Comparison of ENCODE assay signal across 20 cellular contexts in the genomic region with DNA sequence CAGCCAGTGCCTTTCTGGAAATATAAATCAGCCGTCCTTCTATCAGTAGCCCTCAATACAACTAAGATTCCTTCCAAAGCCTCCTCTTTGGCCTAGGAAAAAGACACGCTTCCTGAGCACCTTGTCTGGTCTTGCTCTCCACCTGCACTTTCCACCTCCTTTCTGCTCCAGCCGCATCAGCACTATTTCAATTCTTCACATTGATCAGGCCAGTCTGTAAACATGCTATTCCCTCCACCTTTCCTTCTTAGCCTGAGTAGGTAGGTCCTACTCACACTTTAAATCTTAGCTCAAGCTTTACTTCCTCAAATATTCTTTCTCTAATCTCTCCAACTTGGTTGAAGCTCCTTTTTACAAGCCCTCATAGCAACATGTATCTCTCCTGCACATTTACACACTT. TPM values are rescaled to one million over a fixed set of nuclear protein-coding genes. Genes with fewer than 3 reads are reported as not detected.
A peak's percentile ranks its signal among the peaks of the same experiment; 100 is the strongest.
DNase-seq lines count a peak whose midpoint lies in the region; ATAC-seq and TF ChIP-seq lines count a peak whose summit lies in the region.
"Had no signal": no experiment of that assay in that cellular context is flagged by ENCODE, and none has a peak within 500 bp of the region (broad histone marks: within the 10 kb centered on the region; RNA-seq: fewer than 3 reads in every experiment).

No MANE protein-coding gene starts in this region.

- no peaks in the 10 kb centered on the region for H3K9me3 Mint-ChIP-seq in activated CD4-positive, alpha-beta T cell treated with anti-CD3 and anti-CD28 coated beads, Interleukin-2, amount 10 ng/mL, durations not matched to agents 7 days and 5 days
- H3K9me3 Mint-ChIP-seq in CD8-positive, alpha-beta memory T cell = no peaks in the 10 kb centered on the region
- no peaks in the 10 kb centered on the region for H3K9me3 Mint-ChIP-seq in naive thymus-derived CD8-positive, alpha-beta T cell
- H3K9me3 Mint-ChIP-seq: activated T-cell treated with anti-CD3 and anti-CD28 coated beads, Interleukin-2, amount 50 U/mL, for 4 hours; neural crest cell; T-helper 2 cell treated with Interferon-gamma antibody and Interleukin-4, amounts not matched to agents 5 μg/mL and 100 μg/mL, for 36 hours had no signal

- CTCF ChIA-PET in activated CD4-positive, alpha-beta T cell treated with anti-CD3 and anti-CD28 coated beads, Interleukin-2, amount 10 ng/mL, durations not matched to agents 7 days and 5 days (lab: Charles Lee) = interaction anchor here (1.3 to 1.7 kb wide), 2 partner anchors 8 to 13 kb away, joined by 4 to 5 read pairs; no protein-coding TSS in a partner anchor
- CTCF ChIA-PET in CD8-positive, alpha-beta memory T cell (lab: Charles Lee) = interaction anchor here (1.2 kb wide), 3 partner anchors 9 to 125 kb away, joined by 3 to 4 read pairs (median 3); a partner anchor contains a TSS

- H3K4me1 ChIP-seq in CD8-positive, alpha-beta memory T cell (ENCODE audit: insufficient read depth, low read length) = peaks cover 70% of the 10 kb centered on the region
- H3K4me1 ChIP-seq in spleen = peaks cover 20 to 100% (median 85%) of the 10 kb centered on the region in 6 donors
- H3K4me1 ChIP-seq: breast epithelium had no signal

- no peak for DNase-seq in activated CD4-positive, alpha-beta T cell treated with anti-CD3 and anti-CD28 coated beads, Interleukin-2, amount 10 ng/mL, durations not matched to agents 7 days and 5 days
- no peak for DNase-seq in activated CD4-positive, alpha-beta T cell treated with anti-CD3 and anti-CD28 coated beads, Interleukin-2, amount 50 U/mL, for 1 hour
- no peak for DNase-seq in CD8-positive, alpha-beta memory T cell
- DNase-seq in SK-N-MC (ENCODE audit: low read depth, low spot score) (no peak), spleen (no peak), AG20443 (ENCODE audit: low spot score) (no peak)
- no peak for DNase-seq in naive thymus-derived CD8-positive, alpha-beta T cell
- DNase-seq: activated CD4-positive, alpha-beta T cell treated with anti-CD3 and anti-CD28 coated beads for 48 hours; activated T-cell treated with anti-CD3 and anti-CD28 coated beads, Interleukin-2, amount 50 U/mL, for 4 hours; erythroblast; gastrocnemius medialis; kidney glomerular epithelial cell; mesendoderm; NCI-H2029; NCI-H446 had no signal

- H3K27me3 Mint-ChIP-seq in activated CD4-positive, alpha-beta T cell treated with anti-CD3 and anti-CD28 coated beads, Interleukin-2, amount 10 ng/mL, durations not matched to agents 7 days and 5 days = no peaks in the 10 kb centered on the region
- no peaks in the 10 kb centered on the region for H3K27me3 Mint-ChIP-seq in CD8-positive, alpha-beta memory T cell
- no peaks in the 10 kb centered on the region for H3K27me3 Mint-ChIP-seq in naive thymus-derived CD8-positive, alpha-beta T cell

- no peaks in the 10 kb centered on the region for H3K9me3 ChIP-seq in CD8-positive, alpha-beta memory T cell (ENCODE audit: low read length)
- no peaks in the 10 kb centered on the region for H3K9me3 ChIP-seq in SK-N-MC (ENCODE audit: low read depth, low read length)
- H3K9me3 ChIP-seq in spleen = no peaks in the 10 kb centered on the region
- H3K9me3 ChIP-seq: breast epithelium, gastrocnemius medialis had no signal

- H3K27ac ChIP-seq in CD8-positive, alpha-beta memory T cell (ENCODE audit: low read depth, low read length) = no peak overlapping the region
- H3K27ac ChIP-seq in SK-N-MC (peak overlapping the region; percentile 4; the same call in 1 of the 2 replicates), spleen (no peak overlapping the region)
- H3K27ac ChIP-seq: breast epithelium, gastrocnemius medialis had no signal

- no peaks in the 10 kb centered on the region for H3K27me3 ChIP-seq in CD8-positive, alpha-beta memory T cell (ENCODE audit: insufficient read depth, low read length, poor library complexity, severe bottlenecking)
- H3K27me3 ChIP-seq in spleen (replicated peaks in 1 of 7) = no peaks in the 10 kb centered on the region
- H3K27me3 ChIP-seq: breast epithelium, gastrocnemius medialis had no signal

- no peak for TF ChIP-seq CTCF in spleen (IDR thresholded peaks at IDR 0.05 in 8 of 11, conservative IDR thresholded peaks at IDR 0.05 in 3 of 11)

- H3K36me3 Mint-ChIP-seq in activated CD4-positive, alpha-beta T cell treated with anti-CD3 and anti-CD28 coated beads, Interleukin-2, amount 10 ng/mL, durations not matched to agents 7 days and 5 days (ENCODE audit: low read depth) = peaks cover 26% of the 10 kb centered on the region
- H3K36me3 Mint-ChIP-seq in CD8-positive, alpha-beta memory T cell = peaks cover 3 to 13% (median 5%) of the 10 kb centered on the region in 3 donors
- peaks cover 0 to 15% (median 0%) of the 10 kb centered on the region in 3 donors for H3K36me3 Mint-ChIP-seq in naive thymus-derived CD8-positive, alpha-beta T cell

- 91 to 99% (median 95%) methylated on average over 3 of the region's 3 CpGs for WGBS in spleen, 5 donors

- H3K4me3 ChIP-seq in CD8-positive, alpha-beta memory T cell (ENCODE audit: low read length) = no peak overlapping the region
- no peak overlapping the region for H3K4me3 ChIP-seq in SK-N-MC
- no peak overlapping the region for H3K4me3 ChIP-seq in spleen
- H3K4me3 ChIP-seq: breast epithelium, gastrocnemius medialis had no signal

- H3K27ac Mint-ChIP-seq in activated CD4-positive, alpha-beta T cell treated with anti-CD3 and anti-CD28 coated beads, Interleukin-2, amount 10 ng/mL, durations not matched to agents 7 days and 5 days = peak overlapping the region; percentile 10
- H3K27ac Mint-ChIP-seq in CD8-positive, alpha-beta memory T cell = peak overlapping the region in 7 of 8 donors; percentile 0 to 39 (median 7)
- H3K27ac Mint-ChIP-seq in naive thymus-derived CD8-positive, alpha-beta T cell = peak overlapping the region in 8 of 10 donors; percentile 0 to 92 (median 21)
- H3K27ac Mint-ChIP-seq: T-helper 2 cell treated with Interferon-gamma antibody and Interleukin-4, amounts not matched to agents 5 μg/mL and 100 μg/mL, for 36 hours had no signal

- POLR2A ChIA-PET in activated CD4-positive, alpha-beta T cell treated with anti-CD3 and anti-CD28 coated beads, Interleukin-2, amount 10 ng/mL, durations not matched to agents 7 days and 5 days (lab: Charles Lee) = no interaction called here
- POLR2A ChIA-PET in CD8-positive, alpha-beta memory T cell (lab: Charles Lee) = no interaction called here
- POLR2A ChIA-PET in naive thymus-derived CD8-positive, alpha-beta T cell (lab: Charles Lee) = no interaction called here

- no peak for ATAC-seq in naive thymus-derived CD8-positive, alpha-beta T cell
- ATAC-seq in HG03439 (IDR thresholded peaks at IDR 0.05; ENCODE audit: unreplicated experiment) = no peak
- ATAC-seq: activated T-cell treated with anti-CD3 and anti-CD28 coated beads, Interleukin-2, amount 50 U/mL, for 4 hours; gastrocnemius medialis; Right ventricle myocardium inferior had no signal

- peaks cover 42% of the 10 kb centered on the region for H3K4me1 Mint-ChIP-seq in activated CD4-positive, alpha-beta T cell treated with anti-CD3 and anti-CD28 coated beads, Interleukin-2, amount 10 ng/mL, durations not matched to agents 7 days and 5 days
- H3K4me1 Mint-ChIP-seq in CD8-positive, alpha-beta memory T cell = peaks cover 46 to 66% (median 53%) of the 10 kb centered on the region in 3 donors
- H3K4me1 Mint-ChIP-seq in naive thymus-derived CD8-positive, alpha-beta T cell = peaks cover 27 to 62% (median 54%) of the 10 kb centered on the region in 4 donors

- no peak overlapping the region for H3K9ac ChIP-seq in SK-N-MC (ENCODE audit: insufficient read length)

- TF ChIP-seq POLR2A in spleen (IDR thresholded peaks at IDR 0.05) = no peak

- intact Hi-C loops in spleen (cut with DNase I; ENCODE audit: low total_unique reads) = no loop called here

- H3K36me3 ChIP-seq in CD8-positive, alpha-beta memory T cell (ENCODE audit: insufficient read depth, low read length) = no peaks in the 10 kb centered on the region
- peaks cover 21% of the 10 kb centered on the region for H3K36me3 ChIP-seq in SK-N-MC (ENCODE audit: insufficient read depth, low read length)
- peaks cover 0 to 11% (median 0%) of the 10 kb centered on the region in 6 donors for H3K36me3 ChIP-seq in spleen
- H3K36me3 ChIP-seq: breast epithelium, gastrocnemius medialis had no signal

- H3K4me3 Mint-ChIP-seq in activated CD4-positive, alpha-beta T cell treated with anti-CD3 and anti-CD28 coated beads, Interleukin-2, amount 10 ng/mL, durations not matched to agents 7 days and 5 days = no peak overlapping the region
- H3K4me3 Mint-ChIP-seq in CD8-positive, alpha-beta memory T cell = peak overlapping the region in 3 of 7 donors; percentile 4 to 20 (median 7)
- peak overlapping the region in 5 of 10 donors; percentile 0 to 4 (median 2) for H3K4me3 Mint-ChIP-seq in naive thymus-derived CD8-positive, alpha-beta T cell
- H3K4me3 Mint-ChIP-seq: activated T-cell treated with anti-CD3 and anti-CD28 coated beads, Interleukin-2, amount 50 U/mL, for 4 hours; neural crest cell; T-helper 2 cell treated with Interferon-gamma antibody and Interleukin-4, amounts not matched to agents 5 μg/mL and 100 μg/mL, for 36 hours had no signal

RNA-seq across cellular contexts. Expression of a gene that starts 11.4 kb away (rescaled TPM):
- total RNA-seq in activated CD4-positive, alpha-beta T cell treated with anti-CD3 and anti-CD28 coated beads, Interleukin-2, amount 10 ng/mL, durations not matched to agents 7 days and 5 days = 10 to 100 TPM; 51.1 to 56.1 TPM
- 10 to 100 TPM; 45.4 to 47.0 TPM for total RNA-seq in CD8-positive, alpha-beta memory T cell
- polyA plus RNA-seq in CD8-positive, alpha-beta memory T cell = 6.2 TPM
- total RNA-seq in naive thymus-derived CD8-positive, alpha-beta T cell = 10 to 100 TPM; 50.4 to 57.2 TPM
- polyA plus RNA-seq in naive thymus-derived CD8-positive, alpha-beta T cell = 1 to 10 TPM; 1.9 to 5.6 (median 3.9) TPM
- 10 to 100 TPM; 32.1 to 41.8 (median 37.4) TPM for total RNA-seq in spleen
- polyA plus RNA-seq in spleen = 10 to 100 TPM; 13.4 to 16.4 (median 14.5) TPM
